In genomic region chr19:35388277-35389054, GRCh38 we compare ENCODE assay signal across 32 cellular contexts. TPM values are rescaled to one million over a fixed set of nuclear protein-coding genes. Genes with fewer than 3 reads are reported as not detected.
A peak's percentile ranks its signal among the peaks of the same experiment; 100 is the strongest.
DNase-seq lines count a peak whose midpoint lies in the region; TF ChIP-seq lines count a peak whose summit lies in the region.
"Had no signal": no experiment of that assay in that cellular context is flagged by ENCODE, and none has a peak within 500 bp of the region (broad histone marks: within the 10 kb centered on the region; RNA-seq: fewer than 3 reads in every experiment).

No MANE protein-coding gene starts in this region.

- no peak overlapping the region for H2AFZ ChIP-seq in hepatocyte
- H2AFZ ChIP-seq: GM23338 had no signal

- no peaks in the 10 kb centered on the region for H3K9me2 ChIP-seq in hepatocyte (replicated peaks; ENCODE audit: insufficient read depth)

- H3K9me3 Mint-ChIP-seq in CD8-positive, alpha-beta memory T cell, result peaks cover 6 to 13% (median 10%) of the 10 kb centered on the region in 5 donors

- CTCF ChIA-PET in CD8-positive, alpha-beta memory T cell (lab: Charles Lee), result no interaction called here
- CTCF ChIA-PET in HEK293T (lab: Yijun Ruan, JAX), result no interaction called here

- H3K27me3 Mint-ChIP-seq in CD8-positive, alpha-beta memory T cell, result peaks cover 6 to 11% of the 10 kb centered on the region in 2 donors
- H3K27me3 Mint-ChIP-seq: IgD-negative memory B cell; stimulated activated naive CD8-positive, alpha-beta T cell treated with anti-CD3 and anti-CD28 coated beads, Interleukin-15, amount 100 ng/mL, for 72 hours had no signal

- DNase-seq in CD8-positive, alpha-beta memory T cell, result no peak
- DNase-seq in LoVo (ENCODE audit: low spot score) (peak; percentile 68), hepatocyte (ENCODE audit: low spot score) (no peak), hypothalamus (lab: John Stamatoyannopoulos, UW) (no peak), EL (no peak), HEK293T (ENCODE audit: extremely low spot score) (no peak)
- DNase-seq: activated CD4-positive, alpha-beta T cell treated with anti-CD3 and anti-CD28 coated beads for 4 hours; activated effector memory CD4-positive, alpha-beta T cell treated with Interleukin-2 at 50 U/mL for 16 hours; activated T-cell treated with anti-CD3 and anti-CD28 coated beads, Interleukin-2, amount 50 U/mL, for 1 hour; anterior cingulate cortex; CD4-positive, alpha-beta T cell; NCI-H1092 treated with DMSO at 0.1 percent for 48 hours; NCI-H1694 treated with DMSO at 0.1 percent for 48 hours; NCI-H2171; NCI-H510A; RPMI8226; SJCRH30; stimulated activated CD4-positive, alpha-beta T cell treated with anti-CD3 and anti-CD28 coated beads, Interleukin-12 subunit alpha, Interleukin-12 subunit beta, amount 100 ng/mL, for 4 hours; stimulated activated CD4-positive, alpha-beta T cell treated with anti-CD3 and anti-CD28 coated beads, Interleukin-2, amount 100 ng/mL, for 48 hours; stimulated activated naive CD8-positive, alpha-beta T cell treated with anti-CD3 and anti-CD28 coated beads, Interleukin-15, amount 100 ng/mL, for 72 hours; T-helper 9 cell; WERI-Rb-1 had no signal

- H3K4me3 Mint-ChIP-seq in CD8-positive, alpha-beta memory T cell, result no peak overlapping the region
- H3K4me3 Mint-ChIP-seq: CD4-positive, alpha-beta T cell; GM23338; IgD-negative memory B cell; stimulated activated naive CD8-positive, alpha-beta T cell treated with anti-CD3 and anti-CD28 coated beads, Interleukin-15, amount 100 ng/mL, for 72 hours had no signal

- H3K4me2 ChIP-seq in hepatocyte, result no peak overlapping the region
- H3K4me2 ChIP-seq: GM23338 had no signal

- H3K27ac ChIP-seq in CD8-positive, alpha-beta memory T cell (ENCODE audit: low read depth, low read length), result peak overlapping the region; percentile 66
- H3K27ac ChIP-seq in hepatocyte, result peak overlapping the region; percentile 23
- H3K27ac ChIP-seq: breast epithelium, SJCRH30, WERI-Rb-1 had no signal

- no peaks in the 10 kb centered on the region for H4K20me1 ChIP-seq in hepatocyte (ENCODE audit: insufficient read depth, poor library complexity, severe bottlenecking)

- H3K9me3 ChIP-seq in CD8-positive, alpha-beta memory T cell (ENCODE audit: low read length), result no peaks in the 10 kb centered on the region
- peaks cover 4% of the 10 kb centered on the region for H3K9me3 ChIP-seq in hepatocyte (ENCODE audit: low read depth)
- H3K9me3 ChIP-seq: breast epithelium had no signal

- POLR2A ChIA-PET in CD8-positive, alpha-beta memory T cell (lab: Charles Lee), result no interaction called here
- POLR2A ChIA-PET in HEK293T (lab: Yijun Ruan, JAX), result no interaction called here

- H3K4me1 ChIP-seq in CD8-positive, alpha-beta memory T cell (ENCODE audit: insufficient read depth, low read length), result no peaks in the 10 kb centered on the region
- H3K4me1 ChIP-seq in hepatocyte (ENCODE audit: insufficient read depth), result no peaks in the 10 kb centered on the region
- H3K4me1 ChIP-seq: breast epithelium, SJCRH30 had no signal

- H3K79me2 ChIP-seq in hepatocyte, result no peaks in the 10 kb centered on the region

- no peak for TF ChIP-seq CTCF in hepatocyte (IDR thresholded peaks at IDR 0.05; ENCODE audit: poor library complexity)

- H3K27ac Mint-ChIP-seq in CD8-positive, alpha-beta memory T cell, result no peak overlapping the region
- H3K27ac Mint-ChIP-seq: activated naive CD4-positive, alpha-beta T cell treated with anti-CD3 and anti-CD28 coated beads, Interleukin-2, amount 50 U/mL, for 72 hours; CD4-positive, alpha-beta T cell; GM23338; stimulated activated naive CD8-positive, alpha-beta T cell treated with anti-CD3 and anti-CD28 coated beads, Interleukin-15, amount 100 ng/mL, for 72 hours had no signal

- H3K36me3 Mint-ChIP-seq in CD8-positive, alpha-beta memory T cell, result peaks cover 0 to 5% (median 0%) of the 10 kb centered on the region in 3 donors
- H3K36me3 Mint-ChIP-seq: IgD-negative memory B cell had no signal

- H3K27me3 ChIP-seq in CD8-positive, alpha-beta memory T cell (ENCODE audit: insufficient read depth, low read length, poor library complexity, severe bottlenecking), result no peaks in the 10 kb centered on the region
- no peaks in the 10 kb centered on the region for H3K27me3 ChIP-seq in hepatocyte
- H3K27me3 ChIP-seq: breast epithelium, SJCRH30 had no signal

- H3K36me3 ChIP-seq in CD8-positive, alpha-beta memory T cell (ENCODE audit: insufficient read depth, low read length), result no peaks in the 10 kb centered on the region
- no peaks in the 10 kb centered on the region for H3K36me3 ChIP-seq in hepatocyte (replicated peaks; ENCODE audit: insufficient read depth, low read depth)
- H3K36me3 ChIP-seq: breast epithelium, WERI-Rb-1 had no signal

- H3K4me1 Mint-ChIP-seq in CD8-positive, alpha-beta memory T cell, result no peaks in the 10 kb centered on the region
- H3K4me1 Mint-ChIP-seq: GM23338; IgD-negative memory B cell; stimulated activated naive CD8-positive, alpha-beta T cell treated with anti-CD3 and anti-CD28 coated beads, Interleukin-15, amount 100 ng/mL, for 72 hours had no signal

- 93% methylated on average over 6 of the region's 6 CpGs for WGBS in hepatocyte (ENCODE audit: low lambda C conversion rate, missing lambda C conversion rate)

- no peak overlapping the region for H3K4me3 ChIP-seq in CD8-positive, alpha-beta memory T cell (ENCODE audit: low read length)
- H3K4me3 ChIP-seq in hepatocyte, result no peak overlapping the region
- H3K4me3 ChIP-seq: breast epithelium, GM23338, SJCRH30 had no signal

TF ChIP-seq in HEK293T, 16 proteins besides CTCF, POLR2A, EP300 and RAD21:
- no peak for TF ChIP-seq CTBP1 (IDR thresholded peaks at IDR 0.05; ENCODE audit: borderline replicate concordance)

RNA-seq across cellular contexts. Expression of gene GPR42, which starts 17.6 kb away (rescaled TPM):
- not detected for total RNA-seq in CD8-positive, alpha-beta memory T cell
- not detected for polyA plus RNA-seq in CD8-positive, alpha-beta memory T cell
- total RNA-seq in hepatocyte, result not detected in 2 replicates
- 0.17 TPM in 1 of 2 replicates, not detected in the other for polyA plus RNA-seq in hepatocyte
- total RNA-seq: activated CD8-positive, alpha-beta memory T cell treated with anti-CD3 and anti-CD28 coated beads for 36 hours; glomerular endothelial cell; GM23338; MCF 10A; SJCRH30 had no signal
- polyA plus RNA-seq: GM23338, IgD-negative memory B cell, neural cell had no signal

RNA-seq across cellular contexts. Expression of gene FFAR3, which starts 30.2 kb away (rescaled TPM):
- not detected for total RNA-seq in CD8-positive, alpha-beta memory T cell
- polyA plus RNA-seq in CD8-positive, alpha-beta memory T cell, result not detected
- 0.80 and 1.6 TPM in 2 replicates for total RNA-seq in hepatocyte
- 2.4 TPM in 1 of 2 replicates, not detected in the other for polyA plus RNA-seq in hepatocyte
- total RNA-seq: CD4-positive, alpha-beta T cell; glomerular endothelial cell; MCF 10A; SJCRH30 had no signal
- polyA plus RNA-seq: GM23338, IgD-negative memory B cell, neural cell had no signal

RNA-seq across cellular contexts. Expression of gene FFAR1, which starts 40.8 kb away (rescaled TPM):
- total RNA-seq in CD8-positive, alpha-beta memory T cell, result not detected
- not detected for polyA plus RNA-seq in CD8-positive, alpha-beta memory T cell
- total RNA-seq in hepatocyte, result not detected in 2 replicates
- not detected in 2 replicates for polyA plus RNA-seq in hepatocyte
- total RNA-seq: activated CD8-positive, alpha-beta memory T cell treated with anti-CD3 and anti-CD28 coated beads for 36 hours; breast epithelium; CD4-positive, alpha-beta T cell; glomerular endothelial cell; GM23338; MCF 10A; posterior vena cava; sciatic nerve; SJCRH30 had no signal
- polyA plus RNA-seq: GM23338, neural cell had no signal

RNA-seq across cellular contexts. Expression of gene CD22, which starts 59.5 kb away (rescaled TPM):
- total RNA-seq in CD8-positive, alpha-beta memory T cell, result under 1 TPM in 1 of 2 experiments, not detected in 1; 0.09 TPM
- polyA plus RNA-seq in CD8-positive, alpha-beta memory T cell, result not detected
- 1.6 and 3.5 TPM in 2 replicates for total RNA-seq in hepatocyte
- 1.9 TPM in 1 of 2 replicates, not detected in the other for polyA plus RNA-seq in hepatocyte
- polyA plus RNA-seq: neural cell had no signal

RNA-seq across cellular contexts. Expression of gene FFAR2, which starts 59.6 kb away (rescaled TPM):
- total RNA-seq in CD8-positive, alpha-beta memory T cell, result not detected
- not detected for polyA plus RNA-seq in CD8-positive, alpha-beta memory T cell
- 0.16 and 0.20 TPM in 2 replicates for total RNA-seq in hepatocyte
- 0.64 TPM in 1 of 2 replicates, not detected in the other for polyA plus RNA-seq in hepatocyte
- total RNA-seq: activated CD8-positive, alpha-beta memory T cell treated with anti-CD3 and anti-CD28 coated beads for 36 hours; activated naive CD4-positive, alpha-beta T cell treated with anti-CD3 and anti-CD28 coated beads, Interleukin-2, amount 50 U/mL, for 72 hours; glomerular endothelial cell; GM23338; MCF 10A; SJCRH30 had no signal
- polyA plus RNA-seq: GM23338, IgD-negative memory B cell, neural cell had no signal
